19 cellular contexts compared by ENCODE assay signal in genomic region chr2:175769200-175769599, GRCh38.
DNase-seq lines count a peak whose midpoint lies in the region; ATAC-seq and TF ChIP-seq lines count a peak whose summit lies in the region.
"Had no signal": no experiment of that assay in that cellular context is flagged by ENCODE, and none has a peak within 500 bp of the region (broad histone marks: within the 10 kb centered on the region; RNA-seq: fewer than 3 reads in every experiment).

No MANE protein-coding gene starts in this region.

- ATAC-seq in foreskin keratinocyte (no peak), natural killer cell (no peak)
- ATAC-seq: CD8-positive, alpha-beta T cell had no signal

- DNase-seq in EH (ENCODE audit: low read depth) (peak; percentile 3), HCEC 1CT (peak; percentile 4), adipocyte (ENCODE audit: low read depth) (peak; percentile 29), foreskin keratinocyte (peak; percentile 13 to 58), middle frontal gyrus (ENCODE audit: extremely low spot score, low spot score) (no peak), natural killer cell (no peak), AG08395 (ENCODE audit: low spot score) (no peak), SKM-1 treated with dmso at 0.1 percent for 144 hours (lab: John Stamatoyannopoulos, UW; ENCODE audit: unreplicated experiment) (no peak)
- DNase-seq: CD8-positive, alpha-beta T cell; DMS79; GOT3; NCI-H1048; NCI-H146; NCI-H2081; NCI-H446 treated with DMSO at 0.1 percent for 48 hours; NCI-H748 treated with DMSO at 0.1 percent for 48 hours; NK-92 treated with Interleukin-12 subunit alpha and Interleukin-12 subunit beta, amount 100 ng/mL, for 24 hours; SHP77 treated with DMSO at 0.1 percent for 48 hours had no signal

- no peak overlapping the region for H3K4me3 Mint-ChIP-seq in natural killer cell
- H3K4me3 Mint-ChIP-seq: CD8-positive, alpha-beta T cell had no signal

- H3K4me3 ChIP-seq in adipocyte (ENCODE audit: low read length) = no peak overlapping the region
- H3K4me3 ChIP-seq: BLaER1 treated with 17β-estradiol and CSF1 and Interleukin-3, amounts not matched to agents 10 nM and 100 nM had no signal

- peaks cover 0 to 3% of the 10 kb centered on the region in 2 donors for H3K27me3 Mint-ChIP-seq in natural killer cell (ENCODE audit: low read depth in 2 of 2)

- H3K27me3 ChIP-seq in adipocyte (replicated peaks; ENCODE audit: control insufficient read depth, insufficient read depth, low read length) (no peaks in the 10 kb centered on the region), foreskin keratinocyte (no peaks in the 10 kb centered on the region)
- H3K27me3 ChIP-seq: BLaER1 treated with 17β-estradiol and CSF1 and Interleukin-3, amounts not matched to agents 10 nM and 100 nM had no signal

- H3K27ac ChIP-seq in foreskin keratinocyte = no peak overlapping the region
- H3K27ac ChIP-seq: BLaER1 treated with 17β-estradiol and CSF1 and Interleukin-3, amounts not matched to agents 10 nM and 100 nM had no signal

- no peaks in the 10 kb centered on the region for H3K4me1 Mint-ChIP-seq in natural killer cell

- TF ChIP-seq CTCF in foreskin keratinocyte (conservative IDR thresholded peaks at IDR 0.05) (no peak), natural killer cell (IDR thresholded peaks at IDR 0.05) (no peak)

- H3K4me1 ChIP-seq in adipocyte (ENCODE audit: control insufficient read depth, insufficient read depth, low read length) = no peaks in the 10 kb centered on the region
- H3K4me1 ChIP-seq in foreskin keratinocyte = peaks cover 3% of the 10 kb centered on the region
- H3K4me1 ChIP-seq: BLaER1 treated with 17β-estradiol and CSF1 and Interleukin-3, amounts not matched to agents 10 nM and 100 nM had no signal

- no peak overlapping the region for H3K9ac ChIP-seq in adipocyte (ENCODE audit: low read length)
- H3K9ac ChIP-seq: BLaER1 treated with 17β-estradiol and CSF1 and Interleukin-3, amounts not matched to agents 10 nM and 100 nM had no signal

- H3K36me3 Mint-ChIP-seq in natural killer cell = no peaks in the 10 kb centered on the region
- H3K36me3 Mint-ChIP-seq: CD8-positive, alpha-beta T cell had no signal

- intact Hi-C loops in natural killer cell (cut with micrococcal nuclease) = no loop called here

- no peak overlapping the region for H3K27ac Mint-ChIP-seq in natural killer cell
- H3K27ac Mint-ChIP-seq: CD8-positive, alpha-beta T cell had no signal

- no peaks in the 10 kb centered on the region for H3K9me3 ChIP-seq in adipocyte (ENCODE audit: control insufficient read depth, low read length)

- no peaks in the 10 kb centered on the region for H3K9me3 Mint-ChIP-seq in natural killer cell
- H3K9me3 Mint-ChIP-seq: CD8-positive, alpha-beta T cell had no signal

- no peaks in the 10 kb centered on the region for H3K36me3 ChIP-seq in adipocyte (ENCODE audit: control insufficient read depth, insufficient read depth, low read length, severe bottlenecking)
- H3K36me3 ChIP-seq: BLaER1 treated with 17β-estradiol and CSF1 and Interleukin-3, amounts not matched to agents 10 nM and 100 nM had no signal

Comparison
In these comparisons a context has a peak if more than half of its experiments do, and no peak if none do; other contexts are left out.
1. DNase-seq: peak in EH (single experiment), HCEC 1CT (single experiment), adipocyte (single experiment) and foreskin keratinocyte (2 of 2); none in middle frontal gyrus (single experiment), natural killer cell (single experiment), AG08395 (single experiment) and SKM-1 treated with dmso at 0.1 percent for 144 hours (single experiment).